ENCODE assay signal across 8 cellular contexts in the genomic region with DNA sequence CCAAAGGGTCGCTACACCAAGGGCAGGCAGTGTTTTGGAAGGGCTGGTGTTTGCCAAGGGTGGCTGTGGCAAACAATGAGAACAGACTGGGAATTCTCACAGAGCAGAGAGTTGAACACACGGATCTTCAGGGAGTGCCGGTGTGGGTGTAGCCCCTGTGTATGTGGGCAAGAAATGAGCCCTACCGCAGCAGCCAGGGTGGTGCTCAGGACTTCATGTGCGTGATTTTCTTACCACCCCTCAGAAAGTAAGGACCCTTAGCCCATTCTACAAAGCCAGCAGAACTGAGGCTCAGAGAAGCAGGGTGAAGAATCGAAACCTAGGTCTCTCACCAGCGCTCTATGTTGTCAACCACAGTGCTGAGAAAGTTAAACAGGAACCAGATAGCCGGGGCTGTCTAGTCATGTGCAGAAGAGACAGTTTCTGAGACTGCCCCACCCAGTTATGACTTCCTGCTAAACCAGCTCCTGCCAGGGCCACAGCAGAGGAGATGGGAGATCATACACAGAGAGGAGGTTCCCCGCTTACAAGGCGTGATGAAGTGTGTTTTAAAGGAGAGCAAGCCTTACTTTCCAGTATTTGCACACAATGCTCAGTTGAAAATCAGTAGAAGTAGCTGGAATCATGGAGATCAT. TPM values are rescaled to one million over a fixed set of nuclear protein-coding genes. Genes with fewer than 3 reads are reported as not detected.
DNase-seq lines count a peak whose midpoint lies in the region; ATAC-seq, FAIRE-seq and TF ChIP-seq lines count a peak whose summit lies in the region.

No MANE protein-coding gene starts in this region.

- peak; percentile 94 for ATAC-seq in GM18868 (IDR thresholded peaks at IDR 0.05; ENCODE audit: unreplicated experiment)
- ATAC-seq in HG03045 (IDR thresholded peaks at IDR 0.05; ENCODE audit: unreplicated experiment) = peak; percentile 97

- H3K9ac ChIP-seq in keratinocyte (ENCODE audit: control insufficient read depth, extremely low read depth, insufficient read depth, low read length) = peak overlapping the region; percentile 70

- DNase-seq in RPMI7951 (ENCODE audit: low read depth) (peak; percentile 42), keratinocyte (ENCODE audit: low read depth, low spot score) (no peak), NCI-H146 (lab: John Stamatoyannopoulos, UW) (no peak), NCI-H2107 (lab: John Stamatoyannopoulos, UW) (no peak)
- peak; percentile 38 for DNase-seq in activated gamma-delta T cell treated with anti-CD3 and anti-CD28 coated beads, Interleukin-2, amount 50 U/mL, for 16 hours (ENCODE audit: low read depth)
- peak; percentile 18 to 50 for DNase-seq in stimulated activated CD8-positive, alpha-beta memory T cell treated with anti-CD3 and anti-CD28 coated beads, Interleukin-15, amount 100 ng/mL, for 4 hours (ENCODE audit: low read depth in 2 of 2)

- peaks cover 22% of the 10 kb centered on the region for H3K4me1 ChIP-seq in keratinocyte (ENCODE audit: control insufficient read depth, extremely low read depth, insufficient read depth, low read length)

- peak; percentile 52 for FAIRE-seq in keratinocyte (lab: Jason Lieb, UNC)

- H4K20me1 ChIP-seq in keratinocyte (ENCODE audit: control insufficient read depth, extremely low read depth, insufficient read depth, low read length) = no peaks in the 10 kb centered on the region

- H3K27ac ChIP-seq in keratinocyte (ENCODE audit: control insufficient read depth, insufficient read depth, low read length) = peak overlapping the region; percentile 80

- no peak for TF ChIP-seq CTCF in keratinocyte (optimal IDR thresholded peaks at IDR 0.05 in 1 of 3, IDR thresholded peaks at IDR 0.05 in 1 of 3, conservative IDR thresholded peaks at IDR 0.05 in 1 of 3; ENCODE audit: extremely low read depth in 1 of 3, insufficient read depth in 2 of 3, low read length in 3 of 3)

- peak overlapping the region; percentile 50 for H2AFZ ChIP-seq in keratinocyte (ENCODE audit: control insufficient read depth, low read length)

- peak overlapping the region; percentile 89 for H3K4me2 ChIP-seq in keratinocyte (ENCODE audit: control insufficient read depth, extremely low read depth, insufficient read depth, low read depth, low read length)

- no peaks in the 10 kb centered on the region for H3K79me2 ChIP-seq in keratinocyte (ENCODE audit: control insufficient read depth, insufficient read depth, low read length)

- no peaks in the 10 kb centered on the region for H3K27me3 ChIP-seq in keratinocyte (ENCODE audit: control insufficient read depth, extremely low read depth, insufficient read depth, low read length)

- H3K9me3 ChIP-seq in keratinocyte (ENCODE audit: control insufficient read depth, low read depth, low read length) = no peaks in the 10 kb centered on the region

- dilution Hi-C loops in keratinocyte (cut with MboI; ENCODE audit: extremely low pct_ligation_motif_present, low sequenced_read_pairs) = no loop called here

- no peaks in the 10 kb centered on the region for H3K9me1 ChIP-seq in keratinocyte (ENCODE audit: control insufficient read depth, extremely low read depth, insufficient read depth, low read length)

- peak overlapping the region; percentile 29 to 50 (median 32) for H3K4me3 ChIP-seq in keratinocyte (ENCODE audit: control insufficient read depth in 2 of 3, extremely low read depth in 1 of 3, insufficient read depth in 2 of 3, low read depth in 1 of 3, low read length in 3 of 3)

- H3K36me3 ChIP-seq in keratinocyte (ENCODE audit: control insufficient read depth in 2 of 2, extremely low read depth in 1 of 2, insufficient read depth in 2 of 2, low read length in 2 of 2) = no peaks in the 10 kb centered on the region

RNA-seq across cellular contexts. Expression of a gene that starts 21.9 kb away (rescaled TPM):
- 25.5 and 29.7 TPM in 2 replicates for total RNA-seq in RPMI7951 (2014; rRNA removed; shearing (Covaris generic))
- 21.4 to 38.1 TPM (median 25.7 TPM) in 3 replicates for polyA plus RNA-seq in keratinocyte
- polyA plus RNA-seq in keratinocyte (2011; ENCODE audit: low read depth) = 200 TPM
- 13.4 and 26.8 TPM in 2 replicates for polyA plus RNA-seq in keratinocyte (2011; cell fraction: cytosol; rRNA removed)
- 35.8 and 50.7 TPM in 2 replicates for polyA plus RNA-seq in keratinocyte (2011; cell fraction: nucleus; rRNA removed)
- polyA plus RNA-seq in keratinocyte (2012; ENCODE audit: low replicate concordance) = 17.9 and 22.3 TPM in 2 replicates
- 3.2 to 53.6 TPM (median 23.2 TPM) in 3 replicates for polyA minus RNA-seq in keratinocyte
- 24.2 TPM for polyA minus RNA-seq in keratinocyte (2011; cell fraction: cytosol; rRNA and poly(A)+ RNA removed)
- polyA minus RNA-seq in keratinocyte (2011; cell fraction: nucleus; rRNA and poly(A)+ RNA removed) = 24.9 and 49.7 TPM in 2 replicates

Comparison
In these comparisons a context has a peak if more than half of its experiments do, and no peak if none do; other contexts are left out.
1. DNase-seq: peak in RPMI7951 (single experiment), activated gamma-delta T cell treated with anti-CD3 and anti-CD28 coated beads, Interleukin-2, amount 50 U/mL, for 16 hours (single experiment) and stimulated activated CD8-positive, alpha-beta memory T cell treated with anti-CD3 and anti-CD28 coated beads, Interleukin-15, amount 100 ng/mL, for 4 hours (2 of 2); none in keratinocyte (single experiment), NCI-H146 (single experiment) and NCI-H2107 (single experiment).